Comparison of ENCODE assay signal across 29 cellular contexts in the genomic region with DNA sequence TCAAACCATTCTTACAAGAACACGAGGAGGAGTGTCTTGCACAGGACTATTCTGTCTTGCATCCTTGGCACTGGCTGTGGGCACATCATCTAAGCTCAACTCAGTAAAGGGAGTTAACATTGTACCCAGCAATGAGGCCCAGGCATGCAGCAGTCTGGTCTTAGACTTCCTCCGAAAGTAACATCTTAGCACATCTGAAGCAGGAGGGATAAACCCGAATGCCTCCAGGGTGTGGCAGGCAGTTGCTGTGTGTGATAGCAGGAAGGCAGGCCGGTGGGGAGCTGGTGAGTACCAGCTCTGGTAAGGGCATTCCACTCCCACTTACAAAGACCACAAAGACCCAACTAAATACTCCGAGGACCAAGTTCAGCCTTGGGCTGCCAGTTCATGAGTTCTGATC.
"Had no signal": no experiment of that assay in that cellular context is flagged by ENCODE, and none has a peak within 500 bp of the region (broad histone marks: within the 10 kb centered on the region; RNA-seq: fewer than 3 reads in every experiment).

No MANE protein-coding gene starts in this region.

- H3K4me2 ChIP-seq: SK-N-SH had no signal

- ATAC-seq: PC-3, T-cell had no signal

- H3K27ac ChIP-seq: Peyer's patch, SJSA1 had no signal

- H3K4me1 ChIP-seq: Peyer's patch, SJSA1 had no signal

- H3K27me3 ChIP-seq: Peyer's patch had no signal

- H3K9me3 ChIP-seq: Peyer's patch, SJSA1, SK-N-SH had no signal

- H3K4me3 ChIP-seq: Peyer's patch, SJSA1 had no signal

- DNase-seq: Karpas-422, MM.1S, MV-4-11, NCI-H1092, NCI-H1105, NCI-H1417 treated with DMSO at 0.1 percent for 48 hours, NCI-H1436 treated with DMSO at 0.1 percent for 48 hours, NCI-H187, NCI-H1930, NCI-H2029 treated with DMSO at 0.1 percent for 48 hours, NCI-H2081 treated with DMSO at 0.1 percent for 48 hours, NCI-H2107, NCI-H2171, NCI-H226, NCI-H446 treated with DMSO at 0.1 percent for 48 hours, NCI-H510A, NCI-H524, NCI-H526, NCI-H69, NCI-H748 treated with DMSO at 0.1 percent for 48 hours, NCI-H82, PC-3, Peyer's patch, Right ventricle myocardium superior, RPMI8226, SHP77 treated with DMSO at 0.1 percent for 48 hours, SK-N-SH, T-cell had no signal

- H3K36me3 ChIP-seq: Peyer's patch, SJSA1 had no signal

- H3K9ac ChIP-seq: SK-N-SH had no signal
